Comparison of ENCODE assay signal across 8 cellular contexts in the genomic region with DNA sequence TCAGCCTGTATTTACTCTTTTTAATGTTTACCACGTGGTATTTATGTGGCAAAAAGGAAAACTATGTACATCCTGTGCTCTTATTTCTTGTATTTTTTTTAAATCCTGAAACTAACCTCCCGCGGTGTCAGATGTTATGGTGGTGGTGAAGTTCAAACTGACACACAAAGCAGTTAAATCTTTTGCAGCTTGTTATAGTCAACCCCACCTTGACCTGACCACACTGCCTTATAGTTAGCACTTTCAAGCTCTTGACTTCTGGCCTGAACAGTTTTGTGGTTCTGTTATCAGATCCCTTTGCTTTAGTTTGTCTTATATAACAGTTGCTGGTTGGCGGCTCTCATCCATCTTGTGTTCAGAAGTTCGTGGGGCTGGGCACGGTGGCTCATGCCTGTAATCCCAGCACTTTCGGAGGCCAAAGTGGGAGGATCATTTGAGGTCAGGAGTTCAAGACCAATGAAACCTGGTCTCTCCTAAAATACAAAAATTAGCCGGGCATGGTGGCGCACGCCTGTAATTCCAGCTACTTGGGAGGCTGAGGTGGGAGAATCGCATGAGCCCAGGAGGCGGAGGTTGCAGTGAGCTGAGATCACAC. TPM values are rescaled to one million over a fixed set of nuclear protein-coding genes. Genes with fewer than 3 reads are reported as not detected.
DNase-seq lines count a peak whose midpoint lies in the region; TF ChIP-seq lines count a peak whose summit lies in the region.

No MANE protein-coding gene starts in this region.

- peak overlapping the region; percentile 91 for H3K4me2 ChIP-seq in neural cell (ENCODE audit: low read length)

- peaks cover 25% of the 10 kb centered on the region for H3K79me2 ChIP-seq in neural cell (replicated peaks; ENCODE audit: insufficient read depth, low read length)

- CTCF ChIA-PET in BJ (lab: Yijun Ruan, JAX): interaction anchor here (0.6 to 4.8 kb wide), 3 partner anchors 12 to 557 kb away, joined by 3 to 32 read pairs (median 3); no protein-coding TSS in a partner anchor

- H3K27me3 ChIP-seq in BJ (ENCODE audit: control insufficient read depth, insufficient read depth, low read length) (no peaks in the 10 kb centered on the region), duodenal mucosa (ENCODE audit: control insufficient read depth in 1 of 2, insufficient read depth in 2 of 2, low read length in 2 of 2) (no peaks in the 10 kb centered on the region), neural cell (ENCODE audit: insufficient read depth, low read depth, low read length) (no peaks in the 10 kb centered on the region)

- TF ChIP-seq POLR2A in NB4 (IDR thresholded peaks at IDR 0.05; ENCODE audit: extremely low read depth, insufficient read length): no peak

- DNase-seq in BJ (ENCODE audit: low read depth): no peak
- no peak for DNase-seq in NB4 (ENCODE audit: low read depth)
- no peak for DNase-seq in posterior vena cava (ENCODE audit: low spot score)
- no peak for DNase-seq in OCI-M1 (lab: John Stamatoyannopoulos, UW)
- DNase-seq in stimulated activated CD4-positive, alpha-beta T cell treated with anti-CD3 and anti-CD28 coated beads, Interleukin-15, amount 100 ng/mL, for 24 hours: no peak
- no peak for DNase-seq in caudate nucleus (lab: John Stamatoyannopoulos, UW)

- H3F3A ChIP-seq in neural cell (ENCODE audit: insufficient read depth, low read length, poor library complexity, severe bottlenecking): no peaks in the 10 kb centered on the region

- no peak for TF ChIP-seq EP300 in neural cell (conservative IDR thresholded peaks at IDR 0.05; ENCODE audit: poor library complexity, severe bottlenecking)

- H3K36me3 ChIP-seq in BJ (ENCODE audit: control insufficient read depth, insufficient read depth, low read length) (peaks cover 8% of the 10 kb centered on the region), duodenal mucosa (ENCODE audit: control insufficient read depth in 1 of 2, insufficient read depth in 2 of 2, low read length in 2 of 2) (peaks cover 14 to 28% of the 10 kb centered on the region in 2 donors), neural cell (ENCODE audit: insufficient read depth, low read length) (no peaks in the 10 kb centered on the region)

- H4K20me1 ChIP-seq in neural cell (ENCODE audit: insufficient read depth): no peaks in the 10 kb centered on the region

- H3K4me3 ChIP-seq in BJ (ENCODE audit: low read depth, low read length): peak overlapping the region; percentile 79; the same call in 1 of the 2 replicates
- H3K4me3 ChIP-seq in NB4 (ENCODE audit: low read depth, low read length): peak overlapping the region; percentile 67
- peak overlapping the region; percentile 21 to 95 for H3K4me3 ChIP-seq in duodenal mucosa (ENCODE audit: low read depth in 1 of 2, low read length in 2 of 2)
- peak overlapping the region; percentile 98 for H3K4me3 ChIP-seq in neural cell (ENCODE audit: low read length)

- no peaks in the 10 kb centered on the region for H3K9me2 ChIP-seq in neural cell (ENCODE audit: insufficient read depth, low read length)

- peaks cover 16 to 21% of the 10 kb centered on the region in 2 donors for H3K4me1 ChIP-seq in duodenal mucosa (ENCODE audit: control insufficient read depth in 1 of 2, insufficient read depth in 2 of 2, low read length in 2 of 2)

- H3K9me3 ChIP-seq in duodenal mucosa (ENCODE audit: control insufficient read depth in 1 of 2, low read length in 2 of 2): no peaks in the 10 kb centered on the region
- no peaks in the 10 kb centered on the region for H3K9me3 ChIP-seq in neural cell (ENCODE audit: low read length)

- POLR2A ChIA-PET in BJ (lab: Charles Lee): no interaction called here

- H2AFZ ChIP-seq in neural cell (ENCODE audit: low read depth, low read length): no peak overlapping the region

- peak overlapping the region; percentile 73 to 74 for H3K9ac ChIP-seq in duodenal mucosa (ENCODE audit: low read depth in 1 of 2, low read length in 2 of 2)
- H3K9ac ChIP-seq in neural cell (ENCODE audit: low read length): peak overlapping the region; percentile 82

- intact Hi-C loops in posterior vena cava (cut with DNase I): loop anchor here (10.0 kb wide), 1 partner anchor 535 kb away; the partner anchor contains the start of genes ISCU (in 2 of the 2) and SART3 (in 2 of the 2)

- no peak overlapping the region for H3K27ac ChIP-seq in duodenal mucosa (ENCODE audit: low read depth, low read length)
- no peak overlapping the region for H3K27ac ChIP-seq in neural cell (ENCODE audit: low read length)
- no peak overlapping the region for H3K27ac ChIP-seq in caudate nucleus (ENCODE audit: low read depth, low read length)

- no peak for TF ChIP-seq RAD21 in neural cell (conservative IDR thresholded peaks at IDR 0.05)

- TF ChIP-seq CTCF in BJ (IDR thresholded peaks at IDR 0.05; ENCODE audit: insufficient read depth, low read depth, low read length) (no peak), NB4 (IDR thresholded peaks at IDR 0.05; ENCODE audit: low read depth, low read length) (no peak), neural cell (IDR thresholded peaks at IDR 0.05; ENCODE audit: poor library complexity, severe bottlenecking) (no peak)

TF ChIP-seq in neural cell, 6 proteins besides CTCF, POLR2A, EP300 and RAD21:
- TF ChIP-seq REST (IDR thresholded peaks at IDR 0.05; ENCODE audit: borderline replicate concordance) (no peak), MXI1 (conservative IDR thresholded peaks at IDR 0.05; ENCODE audit: poor library complexity, severe bottlenecking) (no peak), SMC3 (conservative IDR thresholded peaks at IDR 0.05; ENCODE audit: poor library complexity) (no peak), TAF1 (IDR thresholded peaks at IDR 0.05; ENCODE audit: low read depth) (no peak), POLR2AphosphoS5 (IDR thresholded peaks at IDR 0.05) (no peak), EZH2 (IDR thresholded peaks at IDR 0.05; ENCODE audit: borderline replicate concordance, insufficient read depth, low read length, poor library complexity, severe bottlenecking) (no peak)

RNA-seq across cellular contexts. Expression of gene UNG, which starts 2.1 kb away (rescaled TPM):
- polyA plus RNA-seq in BJ (2011; rRNA removed): 10.4 and 11.7 TPM in 2 replicates
- polyA minus RNA-seq in BJ (2011; rRNA and poly(A)+ RNA removed): 3.1 and 3.4 TPM in 2 replicates
- polyA plus RNA-seq in neural cell: 38.4 and 42.5 TPM in 2 replicates
- polyA minus RNA-seq in neural cell: 30.2 and 32.1 TPM in 2 replicates
- 10 to 100 TPM; 10.3 to 11.1 TPM for total RNA-seq in posterior vena cava

RNA-seq across cellular contexts. Expression of gene ALKBH2, which starts 6.3 kb away (rescaled TPM):
- polyA plus RNA-seq in BJ (2011; rRNA removed) (19.6 and 23.3 TPM in 2 replicates), neural cell (44.0 and 51.8 TPM in 2 replicates)
- 6.1 and 9.1 TPM in 2 replicates for polyA minus RNA-seq in BJ (2011; rRNA and poly(A)+ RNA removed)
- 13.5 and 14.9 TPM in 2 replicates for polyA minus RNA-seq in neural cell
- 10 to 100 TPM; 13.3 to 18.4 TPM for total RNA-seq in posterior vena cava

RNA-seq across cellular contexts. Expression of gene ACACB, which starts 16.9 kb away (rescaled TPM):
- polyA plus RNA-seq in BJ (2011; rRNA removed): 1.1 and 1.7 TPM in 2 replicates
- polyA minus RNA-seq in BJ (2011; rRNA and poly(A)+ RNA removed): 2.4 and 4.7 TPM in 2 replicates
- 0.22 TPM in 2 replicates for polyA plus RNA-seq in neural cell
- 0.93 and 1.7 TPM in 2 replicates for polyA minus RNA-seq in neural cell
- 10 to 100 TPM; 29.4 to 49.7 TPM for total RNA-seq in posterior vena cava

RNA-seq across cellular contexts. Expression of gene USP30, which starts 47.1 kb away (rescaled TPM):
- polyA plus RNA-seq in BJ (2011; rRNA removed) (16.0 and 16.7 TPM in 2 replicates), neural cell (37.2 and 40.6 TPM in 2 replicates)
- polyA minus RNA-seq in BJ (2011; rRNA and poly(A)+ RNA removed): 14.8 and 30.4 TPM in 2 replicates
- polyA minus RNA-seq in neural cell: 38.9 and 39.0 TPM in 2 replicates
- 1 to 10 TPM; 8.1 to 8.3 TPM for total RNA-seq in posterior vena cava
